ENCODE assay signal across 12 cellular contexts in the genomic region with DNA sequence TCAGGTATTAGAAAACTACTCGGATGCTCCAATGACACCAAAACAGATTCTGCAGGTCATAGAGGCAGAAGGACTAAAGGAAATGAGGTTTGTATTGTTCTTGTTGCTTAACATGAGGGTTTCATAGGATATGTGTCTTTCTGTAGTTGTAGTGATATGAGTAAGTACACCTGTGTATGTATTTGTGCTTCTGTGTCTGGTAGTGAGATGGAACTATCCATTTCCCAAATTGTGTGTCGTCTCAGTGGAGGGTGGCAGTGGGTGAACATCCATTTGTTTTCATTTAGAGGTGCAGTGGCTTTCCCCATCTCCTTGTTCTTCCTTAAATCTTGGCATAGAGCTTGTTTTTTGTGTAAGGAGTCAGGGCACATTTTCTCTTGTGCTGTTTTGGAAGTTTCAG. TPM values are rescaled to one million over a fixed set of nuclear protein-coding genes. Genes with fewer than 3 reads are reported as not detected.
A peak's percentile ranks its signal among the peaks of the same experiment; 100 is the strongest.
DNase-seq lines count a peak whose midpoint lies in the region; ATAC-seq and TF ChIP-seq lines count a peak whose summit lies in the region.
"Had no signal": no experiment of that assay in that cellular context is flagged by ENCODE, and none has a peak within 500 bp of the region (broad histone marks: within the 10 kb centered on the region; RNA-seq: fewer than 3 reads in every experiment).

No MANE protein-coding gene starts in this region.

- H3K27me3 ChIP-seq in CD4-positive, alpha-beta memory T cell (ENCODE audit: insufficient read depth, low read length) = no peaks in the 10 kb centered on the region
- H3K27me3 ChIP-seq: BLaER1, Peyer's patch had no signal

- no peak overlapping the region for H3K27ac ChIP-seq in CD4-positive, alpha-beta memory T cell (ENCODE audit: low read depth, low read length)
- H3K27ac ChIP-seq: BLaER1, Peyer's patch had no signal

- DNase-seq in CD4-positive, alpha-beta memory T cell = no peak
- DNase-seq in NCI-H187 (lab: John Stamatoyannopoulos, UW) (no peak), SW480 (ENCODE audit: low spot score) (no peak), cardiac septum (ENCODE audit: low spot score) (no peak), foreskin melanocyte (no peak)
- DNase-seq: Peyer's patch; stimulated activated CD4-positive, alpha-beta T cell treated with anti-CD3 and anti-CD28 coated beads, Interleukin-2, amount 100 ng/mL, for 48 hours had no signal

- H3K4me1 Mint-ChIP-seq in CD4-positive, alpha-beta memory T cell = peaks cover 57 to 73% (median 67%) of the 10 kb centered on the region in 4 donors
- H3K4me1 Mint-ChIP-seq in brain = peaks cover 78% of the 10 kb centered on the region

- H3K36me3 Mint-ChIP-seq in CD4-positive, alpha-beta memory T cell = peaks cover 7 to 35% of the 10 kb centered on the region in 2 donors
- H3K36me3 Mint-ChIP-seq in brain = peaks cover 33% of the 10 kb centered on the region

- POLR2A ChIA-PET in CD4-positive, alpha-beta memory T cell (lab: Charles Lee; ENCODE audit: partially characterized antibody) = interaction anchor here (0.7 kb wide), 1 partner anchor 9 kb away, joined by 3 read pairs; no protein-coding TSS in a partner anchor

- no peak overlapping the region for H3K4me3 ChIP-seq in CD4-positive, alpha-beta memory T cell (ENCODE audit: low read length in 2 of 2)
- H3K4me3 ChIP-seq: BLaER1, K562, Peyer's patch had no signal

- peaks cover 80% of the 10 kb centered on the region for H3K4me1 ChIP-seq in CD4-positive, alpha-beta memory T cell (ENCODE audit: insufficient read depth, low read length)

- CTCF ChIA-PET in CD4-positive, alpha-beta memory T cell (lab: Charles Lee; ENCODE audit: partially characterized antibody) = no interaction called here

- H3K9me3 Mint-ChIP-seq in CD4-positive, alpha-beta memory T cell = no peaks in the 10 kb centered on the region
- H3K9me3 Mint-ChIP-seq in brain = no peaks in the 10 kb centered on the region

- peaks cover 8% of the 10 kb centered on the region for H3K36me3 ChIP-seq in CD4-positive, alpha-beta memory T cell (ENCODE audit: insufficient read depth, low read length)

- H3K4me3 Mint-ChIP-seq in CD4-positive, alpha-beta memory T cell = peak overlapping the region in 4 of 8 donors; percentile 3 to 35 (median 17)
- H3K4me3 Mint-ChIP-seq in brain = peak overlapping the region in 3 of 5 experiments; percentile 1 to 48 (median 20)

- ATAC-seq in GM18868 (IDR thresholded peaks at IDR 0.05; ENCODE audit: unreplicated experiment) = peak; percentile 69
- peak; percentile 48 for ATAC-seq in HG03432 (IDR thresholded peaks at IDR 0.05; ENCODE audit: unreplicated experiment)
- ATAC-seq: K562 had no signal

- intact Hi-C loops in CD4-positive, alpha-beta memory T cell (cut with micrococcal nuclease) = no loop called here
- intact Hi-C loops in cardiac septum (cut with DNase I) = no loop called here

- H3K27ac Mint-ChIP-seq in CD4-positive, alpha-beta memory T cell = peak overlapping the region in 6 of 7 donors; percentile 4 to 93 (median 34)
- H3K27ac Mint-ChIP-seq in brain = peak overlapping the region in 4 of 5 experiments; percentile 6 to 44 (median 39)

- no peaks in the 10 kb centered on the region for H3K27me3 Mint-ChIP-seq in CD4-positive, alpha-beta memory T cell
- no peaks in the 10 kb centered on the region for H3K27me3 Mint-ChIP-seq in brain

- no peaks in the 10 kb centered on the region for H3K9me3 ChIP-seq in CD4-positive, alpha-beta memory T cell (ENCODE audit: control insufficient read depth in 1 of 2, low read length in 2 of 2)
- H3K9me3 ChIP-seq: BLaER1, Peyer's patch had no signal

- TF ChIP-seq CTCF in brain (conservative IDR thresholded peaks at IDR 0.05) = no peak

RNA-seq across cellular contexts. Expression of a gene that starts 8.2 kb away (rescaled TPM):
- total RNA-seq in CD4-positive, alpha-beta memory T cell = 100 to 1,000 TPM; 126 to 127 TPM
- polyA plus RNA-seq in CD4-positive, alpha-beta memory T cell = 10 to 100 TPM in 1 of 2 donors, 1 to 10 TPM in 1; 8.8 to 20.1 TPM
- polyA plus RNA-seq in brain (ENCODE audit: insufficient read depth, low read depth, low replicate concordance) = 31.8 TPM
- 36.3 TPM for total RNA-seq in cardiac septum
